In genomic region chr1:110235839-110236682, GRCh38 we compare ENCODE assay signal across 9 cellular contexts. TPM values are rescaled to one million over a fixed set of nuclear protein-coding genes. Genes with fewer than 3 reads are reported as not detected.
DNase-seq lines count a peak whose midpoint lies in the region; ATAC-seq, FAIRE-seq and TF ChIP-seq lines count a peak whose summit lies in the region.
"Had no signal": no experiment of that assay in that cellular context is flagged by ENCODE, and none has a peak within 500 bp of the region (broad histone marks: within the 10 kb centered on the region; RNA-seq: fewer than 3 reads in every experiment).

No MANE protein-coding gene starts in this region.

- no peak for TF ChIP-seq POLR2A in stomach (IDR thresholded peaks at IDR 0.05)

- ATAC-seq in GM21360 (IDR thresholded peaks at IDR 0.05; ENCODE audit: unreplicated experiment) = no peak

- peak; percentile 71 for DNase-seq in AG08395 (ENCODE audit: low spot score)
- DNase-seq in H7 = peak; percentile 24
- DNase-seq in T-helper 2 cell treated with Interferon-gamma antibody and Interleukin-4, amounts not matched to agents 5 μg/mL and 100 μg/mL, for 36 hours (ENCODE audit: low spot score) = peak; percentile 78
- peak; percentile 78 for DNase-seq in foreskin melanocyte
- DNase-seq in stomach = no peak
- no peak for DNase-seq in urothelium cell line (ENCODE audit: low spot score)
- no peak for DNase-seq in WERI-Rb-1

- peaks cover 27 to 42% (median 29%) of the 10 kb centered on the region in 4 donors for H3K4me1 ChIP-seq in stomach

- TF ChIP-seq EP300 in stomach (IDR thresholded peaks at IDR 0.05) = no peak

- no peak for FAIRE-seq in urothelium cell line (lab: Jason Lieb, UNC)
- FAIRE-seq: endometrium had no signal

- H3K27me3 Mint-ChIP-seq in T-helper 2 cell treated with Interferon-gamma antibody and Interleukin-4, amounts not matched to agents 5 μg/mL and 100 μg/mL, for 36 hours (ENCODE audit: low read depth) = no peaks in the 10 kb centered on the region

- 46 to 56% (median 55%) methylated on average over 11 of the region's 11 CpGs for WGBS in stomach, 5 donors

- H3K36me3 Mint-ChIP-seq in T-helper 2 cell treated with Interferon-gamma antibody and Interleukin-4, amounts not matched to agents 5 μg/mL and 100 μg/mL, for 36 hours (ENCODE audit: low read depth) = no peaks in the 10 kb centered on the region

- H3K9me3 ChIP-seq in stomach (peaks cover 0 to 8% (median 7%) of the 10 kb centered on the region in 4 donors), WERI-Rb-1 (ENCODE audit: severe bottlenecking) (no peaks in the 10 kb centered on the region)

- peak overlapping the region; percentile 72 for H3K27ac Mint-ChIP-seq in T-helper 2 cell treated with Interferon-gamma antibody and Interleukin-4, amounts not matched to agents 5 μg/mL and 100 μg/mL, for 36 hours

- H3K36me3 ChIP-seq in H7 (replicated peaks; ENCODE audit: control insufficient read depth, insufficient read depth, low read length) (peaks cover 1% of the 10 kb centered on the region), stomach (peaks cover 0 to 31% (median 22%) of the 10 kb centered on the region in 4 donors), WERI-Rb-1 (peaks cover 5% of the 10 kb centered on the region)

- peak overlapping the region in 4 of 5 donors; percentile 41 to 78 (median 65) for H3K27ac ChIP-seq in stomach
- no peak overlapping the region for H3K27ac ChIP-seq in WERI-Rb-1

- intact Hi-C loops in stomach (cut with DNase I; ENCODE audit: low total_unique reads) = no loop called here

- no peaks in the 10 kb centered on the region for H3K27me3 ChIP-seq in H7 (ENCODE audit: control insufficient read depth, insufficient read depth, low read length)
- H3K27me3 ChIP-seq in stomach = no peaks in the 10 kb centered on the region
- no peaks in the 10 kb centered on the region for H3K27me3 ChIP-seq in WERI-Rb-1 (ENCODE audit: insufficient read depth, low read depth, severe bottlenecking)

- H3K4me3 ChIP-seq in H7 (ENCODE audit: insufficient read depth, low read depth, low read length) = no peak overlapping the region
- no peak overlapping the region for H3K4me3 ChIP-seq in stomach
- H3K4me3 ChIP-seq in WERI-Rb-1 (ENCODE audit: low read depth, low read length) = no peak overlapping the region

- H3K4me3 Mint-ChIP-seq in T-helper 2 cell treated with Interferon-gamma antibody and Interleukin-4, amounts not matched to agents 5 μg/mL and 100 μg/mL, for 36 hours = no peak overlapping the region

- peaks cover 17% of the 10 kb centered on the region for H3K4me1 Mint-ChIP-seq in T-helper 2 cell treated with Interferon-gamma antibody and Interleukin-4, amounts not matched to agents 5 μg/mL and 100 μg/mL, for 36 hours (ENCODE audit: low read depth)

- no peaks in the 10 kb centered on the region for H3K9me3 Mint-ChIP-seq in T-helper 2 cell treated with Interferon-gamma antibody and Interleukin-4, amounts not matched to agents 5 μg/mL and 100 μg/mL, for 36 hours

- no peak for TF ChIP-seq CTCF in stomach (IDR thresholded peaks at IDR 0.05)
- TF ChIP-seq CTCF in WERI-Rb-1 (IDR thresholded peaks at IDR 0.05; ENCODE audit: low read depth, low read length) = no peak

RNA-seq across cellular contexts. Expression of gene KCNC4, which starts 25.9 kb away (rescaled TPM):
- 3.3 and 8.6 TPM in 2 replicates for total RNA-seq in H7 (2014; rRNA removed; shearing (Covaris generic))
- total RNA-seq in stomach = 10 to 100 TPM in 1 of 5 donors, 1 to 10 TPM in 4; 1.2 to 16.5 (median 6.5) TPM
- 1 to 10 TPM; 1.1 to 2.8 (median 2.5) TPM for polyA plus RNA-seq in stomach

Comparison
In these comparisons a context has a peak if more than half of its experiments do, and no peak if none do; other contexts are left out.
1. DNase-seq: peak in AG08395 (single experiment), H7 (single experiment), T-helper 2 cell treated with Interferon-gamma antibody and Interleukin-4, amounts not matched to agents 5 μg/mL and 100 μg/mL, for 36 hours (single experiment) and foreskin melanocyte (single experiment); none in stomach (single experiment), urothelium cell line (single experiment) and WERI-Rb-1 (single experiment).